In genomic region chr11:129326921-129327320, GRCh38 we compare ENCODE assay signal across 37 cellular contexts. TPM values are rescaled to one million over a fixed set of nuclear protein-coding genes. Genes with fewer than 3 reads are reported as not detected.
"Had no signal": no experiment of that assay in that cellular context is flagged by ENCODE, and none has a peak within 500 bp of the region (broad histone marks: within the 10 kb centered on the region; RNA-seq: fewer than 3 reads in every experiment).

No MANE protein-coding gene starts in this region.

- H3K27ac ChIP-seq: adrenal gland, body of pancreas, brain microvascular endothelial cell, breast epithelium had no signal

- H3K36me3 Mint-ChIP-seq: activated CD4-positive, alpha-beta memory T cell treated with anti-CD3 and anti-CD28 coated beads for 36 hours; activated naive CD4-positive, alpha-beta T cell treated with anti-CD3 and anti-CD28 coated beads, Interleukin-2, amount 50 U/mL, for 72 hours; activated naive CD8-positive, alpha-beta T cell treated with anti-CD3 and anti-CD28 coated beads for 36 hours had no signal

- H3K9me3 ChIP-seq: adrenal gland, body of pancreas, breast epithelium had no signal

- H3K9me3 Mint-ChIP-seq: activated B cell treated with CpG ODN at 0.5 μM for 24 hours; activated CD4-positive, alpha-beta memory T cell treated with anti-CD3 and anti-CD28 coated beads for 36 hours; activated CD4-positive, alpha-beta T cell treated with anti-CD3 and anti-CD28 coated beads, Interleukin-2, amount 10 ng/mL, durations not matched to agents 24 days and 14 days; activated CD8-positive, alpha-beta T cell treated with anti-CD3 and anti-CD28 coated beads for 36 hours; activated naive CD4-positive, alpha-beta T cell treated with anti-CD3 and anti-CD28 coated beads for 36 hours; activated naive CD4-positive, alpha-beta T cell treated with anti-CD3 and anti-CD28 coated beads, Interleukin-2, amount 50 U/mL, for 72 hours; activated naive CD8-positive, alpha-beta T cell treated with anti-CD3 and anti-CD28 coated beads for 36 hours; activated T-cell treated with anti-CD3 and anti-CD28 coated beads, Interleukin-2, amount 50 U/mL, for 4 hours; activated T-cell treated with anti-CD3 and anti-CD28 coated beads, Interleukin-2, amount 50 U/mL, for 72 hours; activated T-helper 1 cell treated with anti-CD3 and anti-CD28 coated beads, Interleukin-12 subunit alpha, Interleukin-12 subunit beta, Interleukin-2, Interleukin-4 antibody, amounts not matched to agents 30 ng/mL and 10 ng/mL and 1 ng/mL, durations not matched to agents 14 hours and 24 hours and 36 hours; activated T-helper 17 cell treated with anti-CD3 and anti-CD28 coated beads, Interleukin-2, amount 50 U/mL, for 72 hours; T-helper 1 cell treated with Interleukin-12 subunit alpha and Interleukin-12 subunit beta and Interleukin-4 antibody, amounts not matched to agents 30 μg/mL and 1 μg/mL, for 36 hours; T-helper 2 cell treated with Interferon-gamma antibody and Interleukin-4, amounts not matched to agents 5 μg/mL and 100 μg/mL, for 36 hours had no signal

- H3K27me3 ChIP-seq: adrenal gland, body of pancreas, brain microvascular endothelial cell, breast epithelium had no signal

- ATAC-seq: activated CD8-positive, alpha-beta T cell treated with anti-CD3 and anti-CD28 coated beads for 36 hours; activated naive CD4-positive, alpha-beta T cell treated with anti-CD3 and anti-CD28 coated beads, Interleukin-2, amount 50 U/mL, for 72 hours; activated T-cell treated with anti-CD3 and anti-CD28 coated beads, Interleukin-2, amount 50 U/mL, for 4 hours; activated T-cell treated with anti-CD3 and anti-CD28 coated beads, Interleukin-2, amount 50 U/mL, for 72 hours; activated T-helper 17 cell treated with anti-CD3 and anti-CD28 coated beads, Interleukin-2, amount 50 U/mL, for 72 hours; body of pancreas had no signal

- H3K4me3 ChIP-seq: adrenal gland, body of pancreas, breast epithelium had no signal

- H3K27ac Mint-ChIP-seq: activated B cell treated with CpG ODN at 0.5 μM for 24 hours; activated CD4-positive, alpha-beta memory T cell treated with anti-CD3 and anti-CD28 coated beads for 36 hours; activated CD4-positive, alpha-beta T cell treated with anti-CD3 and anti-CD28 coated beads, Interleukin-2, amount 10 ng/mL, durations not matched to agents 24 days and 14 days; activated CD8-positive, alpha-beta T cell treated with anti-CD3 and anti-CD28 coated beads for 36 hours; activated naive CD4-positive, alpha-beta T cell treated with anti-CD3 and anti-CD28 coated beads for 36 hours; activated naive CD4-positive, alpha-beta T cell treated with anti-CD3 and anti-CD28 coated beads, Interleukin-2, amount 50 U/mL, for 72 hours; activated naive CD8-positive, alpha-beta T cell treated with anti-CD3 and anti-CD28 coated beads for 36 hours; activated T-cell treated with anti-CD3 and anti-CD28 coated beads, Interleukin-2, amount 50 U/mL, for 72 hours; activated T-helper 1 cell treated with anti-CD3 and anti-CD28 coated beads, Interleukin-12 subunit alpha, Interleukin-12 subunit beta, Interleukin-2, Interleukin-4 antibody, amounts not matched to agents 30 ng/mL and 10 ng/mL and 1 ng/mL, durations not matched to agents 14 hours and 24 hours and 36 hours; activated T-helper 17 cell treated with anti-CD3 and anti-CD28 coated beads, Interleukin-2, amount 50 U/mL, for 72 hours; T-helper 1 cell treated with Interleukin-12 subunit alpha and Interleukin-12 subunit beta and Interleukin-4 antibody, amounts not matched to agents 30 μg/mL and 1 μg/mL, for 36 hours; T-helper 2 cell treated with Interferon-gamma antibody and Interleukin-4, amounts not matched to agents 5 μg/mL and 100 μg/mL, for 36 hours had no signal

- H3K4me1 ChIP-seq: adrenal gland, breast epithelium had no signal

- H3K4me3 Mint-ChIP-seq: activated B cell treated with CpG ODN at 0.5 μM for 24 hours; activated CD4-positive, alpha-beta memory T cell treated with anti-CD3 and anti-CD28 coated beads for 36 hours; activated CD4-positive, alpha-beta T cell treated with anti-CD3 and anti-CD28 coated beads, Interleukin-2, amount 10 ng/mL, durations not matched to agents 24 days and 14 days; activated CD8-positive, alpha-beta T cell treated with anti-CD3 and anti-CD28 coated beads for 36 hours; activated naive CD4-positive, alpha-beta T cell treated with anti-CD3 and anti-CD28 coated beads for 36 hours; activated naive CD8-positive, alpha-beta T cell treated with anti-CD3 and anti-CD28 coated beads for 36 hours; activated T-cell treated with anti-CD3 and anti-CD28 coated beads, Interleukin-2, amount 50 U/mL, for 4 hours; activated T-cell treated with anti-CD3 and anti-CD28 coated beads, Interleukin-2, amount 50 U/mL, for 72 hours; activated T-helper 1 cell treated with anti-CD3 and anti-CD28 coated beads, Interleukin-12 subunit alpha, Interleukin-12 subunit beta, Interleukin-2, Interleukin-4 antibody, amounts not matched to agents 30 ng/mL and 10 ng/mL and 1 ng/mL, durations not matched to agents 14 hours and 24 hours and 36 hours; activated T-helper 17 cell treated with anti-CD3 and anti-CD28 coated beads, Interleukin-2, amount 50 U/mL, for 72 hours; T-helper 1 cell treated with Interleukin-12 subunit alpha and Interleukin-12 subunit beta and Interleukin-4 antibody, amounts not matched to agents 30 μg/mL and 1 μg/mL, for 36 hours; T-helper 2 cell treated with Interferon-gamma antibody and Interleukin-4, amounts not matched to agents 5 μg/mL and 100 μg/mL, for 36 hours had no signal

- DNase-seq: activated B cell treated with CpG ODN at 0.5 μM for 24 hours; activated CD4-positive, alpha-beta memory T cell treated with anti-CD3 and anti-CD28 coated beads for 36 hours; activated CD4-positive, alpha-beta T cell treated with anti-CD3 and anti-CD28 coated beads for 4 hours; activated CD4-positive, alpha-beta T cell treated with anti-CD3 and anti-CD28 coated beads, Interleukin-2, amount 10 ng/mL, durations not matched to agents 24 days and 14 days; activated CD4-positive, alpha-beta T cell treated with anti-CD3 and anti-CD28 coated beads, Interleukin-2, amount 50 U/mL, for 1 hour; activated CD4-positive, alpha-beta T cell treated with anti-CD3 and anti-CD28 coated beads, Interleukin-2, amount 50 U/mL, for 4 hours; activated CD4-positive, CD25-positive, alpha-beta regulatory T cell treated with anti-CD3 and anti-CD28 coated beads, Interleukin-2, amount 50 U/mL, for 72 hours; activated CD8-positive, alpha-beta memory T cell treated with anti-CD3 and anti-CD28 coated beads, Interleukin-2, amount 50 U/mL, for 4 hours; activated CD8-positive, alpha-beta T cell treated with anti-CD3 and anti-CD28 coated beads for 36 hours; activated effector memory CD4-positive, alpha-beta T cell treated with anti-CD3 and anti-CD28 coated beads, Interleukin-2, amount 50 U/mL, for 16 hours; activated gamma-delta T cell treated with Interleukin-2 at 50 U/mL for 16 hours; activated naive CD4-positive, alpha-beta T cell; activated naive CD4-positive, alpha-beta T cell treated with anti-CD3 and anti-CD28 coated beads for 36 hours; activated naive CD4-positive, alpha-beta T cell treated with anti-CD3 and anti-CD28 coated beads, Interleukin-2, amount 50 U/mL, for 16 hours; activated naive CD8-positive, alpha-beta T cell treated with anti-CD3 and anti-CD28 coated beads for 36 hours; activated T-cell treated with anti-CD3 and anti-CD28 coated beads for 4 hours; activated T-cell treated with anti-CD3 and anti-CD28 coated beads, Interleukin-2, amount 50 U/mL, for 1 hour; activated T-cell treated with anti-CD3 and anti-CD28 coated beads, Interleukin-2, amount 50 U/mL, for 4 hours; activated T-cell treated with anti-CD3 and anti-CD28 coated beads, Interleukin-2, amount 50 U/mL, for 72 hours; adrenal gland; amniotic stem cell; aorta; body of pancreas; brain microvascular endothelial cell; central memory CD4-positive, alpha-beta T cell; T-helper 2 cell; T-helper 9 cell had no signal

- H3K36me3 ChIP-seq: adrenal gland, brain microvascular endothelial cell, breast epithelium had no signal

- FAIRE-seq: astrocyte, TTC549 had no signal

- H3K27me3 Mint-ChIP-seq: activated CD4-positive, alpha-beta memory T cell treated with anti-CD3 and anti-CD28 coated beads for 36 hours; activated CD8-positive, alpha-beta T cell treated with anti-CD3 and anti-CD28 coated beads for 36 hours; activated naive CD8-positive, alpha-beta T cell treated with anti-CD3 and anti-CD28 coated beads for 36 hours had no signal

- H3K4me1 Mint-ChIP-seq: activated T-helper 17 cell treated with anti-CD3 and anti-CD28 coated beads, Interleukin-2, amount 50 U/mL, for 72 hours had no signal

RNA-seq across cellular contexts. Expression of gene BARX2, which starts 48.7 kb away (rescaled TPM):
- total RNA-seq: activated B cell treated with CpG ODN at 0.5 μM for 24 hours; activated CD8-positive, alpha-beta T cell treated with anti-CD3 and anti-CD28 coated beads for 36 hours; activated T-helper 17 cell treated with anti-CD3 and anti-CD28 coated beads, Interleukin-2, amount 50 U/mL, for 72 hours; adrenal gland; aorta; astrocyte; cardiac septum; cerebellum had no signal
